8 cellular contexts compared by ENCODE assay signal in genomic region chr12:50221228-50222008, GRCh38. TPM values are rescaled to one million over a fixed set of nuclear protein-coding genes. Genes with fewer than 3 reads are reported as not detected.
A peak's percentile ranks its signal among the peaks of the same experiment; 100 is the strongest.
DNase-seq lines count a peak whose midpoint lies in the region; ATAC-seq and TF ChIP-seq lines count a peak whose summit lies in the region.

No MANE protein-coding gene starts in this region.

- peak; percentile 53 for TF ChIP-seq POLR2A in GM19193 (IDR thresholded peaks at IDR 0.05; ENCODE audit: extremely low read depth, insufficient read depth, insufficient read length)

- no peak for ATAC-seq in HG03139 (IDR thresholded peaks at IDR 0.05; ENCODE audit: unreplicated experiment)

- TF ChIP-seq CTCF in AG10803 (conservative IDR thresholded peaks at IDR 0.05; ENCODE audit: low read length), result no peak

- H3K4me3 ChIP-seq in AG10803 (ENCODE audit: low read length), result peak overlapping the region; percentile 73

- peak; percentile 97 for DNase-seq in AG10803 (ENCODE audit: low read depth)
- DNase-seq in NCI-H460 (ENCODE audit: extremely low read depth, low read depth), result peak; percentile 59
- DNase-seq in dedifferentiated amniotic fluid mesenchymal stem cell (ENCODE audit: extremely low spot score), result peak; percentile 97
- peak; percentile 10 for DNase-seq in midbrain (lab: John Stamatoyannopoulos, UW)
- no peak for DNase-seq in cerebellar nuclear complex (lab: John Stamatoyannopoulos, UW)
- DNase-seq in OCI-M2 (lab: John Stamatoyannopoulos, UW; ENCODE audit: unreplicated experiment), result no peak

RNA-seq across cellular contexts. Expression of gene CERS5, which starts 54.2 kb away (rescaled TPM):
- total RNA-seq in NCI-H460 (2014; rRNA removed; shearing (Covaris generic)), result 29.8 and 35.7 TPM in 2 replicates
- polyA plus RNA-seq in NCI-H460 (2014; cell fraction: nucleus; rRNA removed), result 38.6 and 44.3 TPM in 2 replicates

Comparison
In these comparisons a context has a peak if more than half of its experiments do, and no peak if none do; other contexts are left out.
1. DNase-seq: peak in AG10803 (single experiment), NCI-H460 (single experiment), dedifferentiated amniotic fluid mesenchymal stem cell (single experiment) and midbrain (single experiment); none in cerebellar nuclear complex (0 of 2) and OCI-M2 (single experiment).